Comparison of ENCODE assay signal across 1 cellular context in genomic region chr20:37383229-37383989, GRCh38.
TF ChIP-seq lines count a peak whose summit lies in the region.

No MANE protein-coding gene starts in this region.

TF ChIP-seq in SK-N-SH treated with all-trans-retinoic acid at 6 μM for 48 hours, 23 proteins besides CTCF, POLR2A, EP300 and RAD21 (continued from another document):
- TF ChIP-seq, protein P1, sequence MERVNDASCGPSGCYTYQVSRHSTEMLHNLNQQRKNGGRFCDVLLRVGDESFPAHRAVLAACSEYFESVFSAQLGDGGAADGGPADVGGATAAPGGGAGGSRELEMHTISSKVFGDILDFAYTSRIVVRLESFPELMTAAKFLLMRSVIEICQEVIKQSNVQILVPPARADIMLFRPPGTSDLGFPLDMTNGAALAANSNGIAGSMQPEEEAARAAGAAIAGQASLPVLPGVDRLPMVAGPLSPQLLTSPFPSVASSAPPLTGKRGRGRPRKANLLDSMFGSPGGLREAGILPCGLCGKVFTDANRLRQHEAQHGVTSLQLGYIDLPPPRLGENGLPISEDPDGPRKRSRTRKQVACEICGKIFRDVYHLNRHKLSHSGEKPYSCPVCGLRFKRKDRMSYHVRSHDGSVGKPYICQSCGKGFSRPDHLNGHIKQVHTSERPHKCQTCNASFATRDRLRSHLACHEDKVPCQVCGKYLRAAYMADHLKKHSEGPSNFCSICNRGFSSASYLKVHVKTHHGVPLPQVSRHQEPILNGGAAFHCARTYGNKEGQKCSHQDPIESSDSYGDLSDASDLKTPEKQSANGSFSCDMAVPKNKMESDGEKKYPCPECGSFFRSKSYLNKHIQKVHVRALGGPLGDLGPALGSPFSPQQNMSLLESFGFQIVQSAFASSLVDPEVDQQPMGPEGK (CRISPR knock-in tag; IDR thresholded peaks at IDR 0.05; ENCODE audit: borderline replicate concordance) = no peak
- TF ChIP-seq, protein P2, sequence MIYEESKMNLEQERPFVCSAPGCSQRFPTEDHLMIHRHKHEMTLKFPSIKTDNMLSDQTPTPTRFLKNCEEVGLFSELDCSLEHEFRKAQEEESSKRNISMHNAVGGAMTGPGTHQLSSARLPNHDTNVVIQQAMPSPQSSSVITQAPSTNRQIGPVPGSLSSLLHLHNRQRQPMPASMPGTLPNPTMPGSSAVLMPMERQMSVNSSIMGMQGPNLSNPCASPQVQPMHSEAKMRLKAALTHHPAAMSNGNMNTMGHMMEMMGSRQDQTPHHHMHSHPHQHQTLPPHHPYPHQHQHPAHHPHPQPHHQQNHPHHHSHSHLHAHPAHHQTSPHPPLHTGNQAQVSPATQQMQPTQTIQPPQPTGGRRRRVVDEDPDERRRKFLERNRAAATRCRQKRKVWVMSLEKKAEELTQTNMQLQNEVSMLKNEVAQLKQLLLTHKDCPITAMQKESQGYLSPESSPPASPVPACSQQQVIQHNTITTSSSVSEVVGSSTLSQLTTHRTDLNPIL (CRISPR knock-in tag; IDR thresholded peaks at IDR 0.05; ENCODE audit: low read depth) = no peak
- TF ChIP-seq ZNF565 (CRISPR knock-in tag; conservative IDR thresholded peaks at IDR 0.05; ENCODE audit: low read depth) = no peak
- TF ChIP-seq ZNF70 (CRISPR knock-in tag; IDR thresholded peaks at IDR 0.05) = no peak
- TF ChIP-seq ZFP30 (CRISPR knock-in tag; IDR thresholded peaks at IDR 0.05) = no peak
- no peak for TF ChIP-seq ZNF8 (CRISPR knock-in tag; IDR thresholded peaks at IDR 0.05)
- TF ChIP-seq CSDC2 (CRISPR knock-in tag; IDR thresholded peaks at IDR 0.05) = no peak
